In the genomic region with DNA sequence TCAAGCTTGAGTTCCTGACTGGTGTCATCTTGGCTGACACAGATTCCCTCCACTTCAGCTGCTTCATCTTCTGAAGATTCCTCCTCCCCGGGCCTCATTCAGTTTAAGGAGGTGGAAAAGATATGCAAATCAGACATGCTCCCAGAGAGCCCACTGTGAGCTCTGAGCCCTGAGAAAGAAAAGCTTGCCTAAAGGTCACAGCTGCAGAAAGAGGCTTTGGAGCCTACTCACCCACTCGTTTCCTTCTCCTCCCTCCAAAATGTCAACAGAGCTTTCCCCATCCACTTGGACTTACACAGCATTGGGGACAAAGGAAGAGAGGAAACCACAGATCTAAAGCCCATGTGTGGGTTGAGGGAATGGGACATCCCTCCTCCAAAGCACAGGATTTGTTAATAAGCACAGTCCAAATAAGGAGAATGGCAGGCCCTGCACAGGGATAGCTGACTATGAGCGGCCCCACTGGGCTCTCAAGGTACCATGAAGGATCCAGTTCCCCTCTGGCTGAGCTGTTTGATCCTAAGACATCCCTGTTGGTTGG, we compare ENCODE assay signal across 17 cellular contexts.
"Had no signal": no experiment of that assay in that cellular context is flagged by ENCODE, and none has a peak within 500 bp of the region (broad histone marks: within the 10 kb centered on the region; RNA-seq: fewer than 3 reads in every experiment).

No MANE protein-coding gene starts in this region.

- H3K4me3 Mint-ChIP-seq: dendritic cell treated with granulocyte-macrophage colony-stimulating factor and Interleukin-4, amounts not matched to agents 40 ng/mL and 50 ng/mL, for 4 days; effector memory CD8-positive, alpha-beta T cell; immature natural killer cell; natural killer cell had no signal

- H3K4me3 ChIP-seq: body of pancreas, ovary, tibial artery had no signal

- H3K36me3 ChIP-seq: ovary, tibial artery had no signal

- H3K27ac Mint-ChIP-seq: dendritic cell treated with granulocyte-macrophage colony-stimulating factor and Interleukin-4, amounts not matched to agents 40 ng/mL and 50 ng/mL, for 4 days; effector memory CD8-positive, alpha-beta T cell; natural killer cell had no signal

- H3K9me3 ChIP-seq: body of pancreas, ovary, tibial artery had no signal

- H3K27ac ChIP-seq: body of pancreas, epithelial cell of prostate, ovary, tibial artery had no signal

- ATAC-seq: body of pancreas; effector memory CD8-positive, alpha-beta T cell; left colon; natural killer cell had no signal

- H3K9me3 Mint-ChIP-seq: dendritic cell treated with granulocyte-macrophage colony-stimulating factor and Interleukin-4, amounts not matched to agents 40 ng/mL and 50 ng/mL, for 4 days; effector memory CD8-positive, alpha-beta T cell; immature natural killer cell; natural killer cell had no signal

- H3K27me3 ChIP-seq: body of pancreas, ovary, tibial artery had no signal

- DNase-seq: activated CD4-positive, alpha-beta T cell treated with anti-CD3 and anti-CD28 coated beads for 4 hours; activated naive CD4-positive, alpha-beta T cell treated with anti-CD3 and anti-CD28 coated beads, Interleukin-2, amount 50 U/mL, for 16 hours; activated T-cell treated with anti-CD3 and anti-CD28 coated beads for 4 hours; amniotic stem cell; body of pancreas; cerebellar nuclear complex; effector memory CD8-positive, alpha-beta T cell; immature natural killer cell; left colon; natural killer cell; ovary; stimulated activated CD4-positive, alpha-beta T cell treated with anti-CD3 and anti-CD28 coated beads, Interleukin-4, amount 100 ng/mL, for 1 hour; stimulated activated CD8-positive, alpha-beta memory T cell treated with anti-CD3 and anti-CD28 coated beads, Interleukin-4, amount 100 ng/mL, for 48 hours; T-helper 1 cell; tibial artery had no signal

- H3K36me3 Mint-ChIP-seq: immature natural killer cell, natural killer cell had no signal

- H3K27me3 Mint-ChIP-seq: effector memory CD8-positive, alpha-beta T cell had no signal
